31 cellular contexts compared by ENCODE assay signal in genomic region chr12:47712171-47712570, GRCh38. TPM values are rescaled to one million over a fixed set of nuclear protein-coding genes. Genes with fewer than 3 reads are reported as not detected.
"Had no signal": no experiment of that assay in that cellular context is flagged by ENCODE, and none has a peak within 500 bp of the region (broad histone marks: within the 10 kb centered on the region; RNA-seq: fewer than 3 reads in every experiment).

No MANE protein-coding gene starts in this region.

- H3K27ac ChIP-seq: SJCRH30, SK-N-MC had no signal

- DNase-seq: activated CD4-positive, alpha-beta T cell treated with anti-CD3 and anti-CD28 coated beads, Interleukin-2, amount 50 U/mL, for 4 hours; activated CD8-positive, alpha-beta memory T cell treated with anti-CD3 and anti-CD28 coated beads, Interleukin-2, amount 50 U/mL, for 4 hours; activated effector memory CD4-positive, alpha-beta T cell treated with Interleukin-2 at 50 U/mL for 16 hours; activated naive CD4-positive, alpha-beta T cell treated with anti-CD3 and anti-CD28 coated beads, Interleukin-2, amount 10 ng/mL, durations not matched to agents 7 days and 5 days; activated naive CD8-positive, alpha-beta T cell treated with anti-CD3 and anti-CD28 coated beads, Interleukin-2, amount 50 U/mL, for 24 hours; activated T-cell treated with anti-CD3 and anti-CD28 coated beads for 4 hours; activated T-cell treated with anti-CD3 and anti-CD28 coated beads, Interleukin-2, amount 50 U/mL, for 4 hours; anterior cingulate cortex; NCI-H1092 treated with DMSO at 0.1 percent for 48 hours; NCI-H1417; NCI-H146; NCI-H187; NCI-H2029 treated with DMSO at 0.1 percent for 48 hours; NCI-H2107; NCI-H2171; NCI-H510A; NCI-H526; NCI-H748 treated with DMSO at 0.1 percent for 48 hours; NK-92 treated with Interleukin-12 subunit alpha and Interleukin-12 subunit beta, amount 100 ng/mL, for 24 hours; SHP77; SJCRH30 had no signal

- ATAC-seq: activated naive CD8-positive, alpha-beta T cell treated with anti-CD3 and anti-CD28 coated beads, Interleukin-2, amount 50 U/mL, for 24 hours; activated T-cell treated with anti-CD3 and anti-CD28 coated beads, Interleukin-2, amount 50 U/mL, for 4 hours; K562 had no signal

- H3K4me3 Mint-ChIP-seq: activated CD4-positive, alpha-beta T cell treated with anti-CD3 and anti-CD28 coated beads, Interleukin-2, amount 10 ng/mL, durations not matched to agents 24 days and 14 days; activated naive CD4-positive, alpha-beta T cell treated with anti-CD3 and anti-CD28 coated beads, Interleukin-2, amount 10 ng/mL, durations not matched to agents 7 days and 5 days; activated naive CD8-positive, alpha-beta T cell; activated naive CD8-positive, alpha-beta T cell treated with anti-CD3 and anti-CD28 coated beads, Interleukin-2, amount 50 U/mL, for 24 hours; activated T-cell treated with anti-CD3 and anti-CD28 coated beads, Interleukin-2, amount 50 U/mL, for 4 hours; activated T-helper 1 cell treated with anti-CD3 and anti-CD28 coated beads, Interleukin-12 subunit alpha, Interleukin-12 subunit beta, Interleukin-2, Interleukin-4 antibody, amounts not matched to agents 30 ng/mL and 10 ng/mL and 1 ng/mL, durations not matched to agents 14 hours and 24 hours and 36 hours; brain; central memory CD8-positive, alpha-beta T cell; T-helper 1 cell treated with Interleukin-12 subunit alpha and Interleukin-12 subunit beta and Interleukin-4 antibody, amounts not matched to agents 30 μg/mL and 1 μg/mL, for 36 hours; T-helper 2 cell treated with Interferon-gamma antibody and Interleukin-4, amounts not matched to agents 5 μg/mL and 100 μg/mL, for 36 hours had no signal

- H3K27me3 Mint-ChIP-seq: activated CD4-positive, alpha-beta T cell treated with anti-CD3 and anti-CD28 coated beads, Interleukin-2, amount 10 ng/mL, durations not matched to agents 24 days and 14 days; activated naive CD8-positive, alpha-beta T cell; activated naive CD8-positive, alpha-beta T cell treated with anti-CD3 and anti-CD28 coated beads, Interleukin-2, amount 50 U/mL, for 24 hours; brain; central memory CD8-positive, alpha-beta T cell had no signal

- H3K9me3 ChIP-seq: SJCRH30 had no signal

- H3K27ac Mint-ChIP-seq: activated CD4-positive, alpha-beta T cell treated with anti-CD3 and anti-CD28 coated beads, Interleukin-2, amount 10 ng/mL, durations not matched to agents 24 days and 14 days; activated naive CD4-positive, alpha-beta T cell treated with anti-CD3 and anti-CD28 coated beads, Interleukin-2, amount 10 ng/mL, durations not matched to agents 7 days and 5 days; activated naive CD8-positive, alpha-beta T cell; activated naive CD8-positive, alpha-beta T cell treated with anti-CD3 and anti-CD28 coated beads, Interleukin-2, amount 50 U/mL, for 24 hours; activated T-helper 1 cell treated with anti-CD3 and anti-CD28 coated beads, Interleukin-12 subunit alpha, Interleukin-12 subunit beta, Interleukin-2, Interleukin-4 antibody, amounts not matched to agents 30 ng/mL and 10 ng/mL and 1 ng/mL, durations not matched to agents 14 hours and 24 hours and 36 hours; brain; T-helper 1 cell treated with Interleukin-12 subunit alpha and Interleukin-12 subunit beta and Interleukin-4 antibody, amounts not matched to agents 30 μg/mL and 1 μg/mL, for 36 hours; T-helper 2 cell treated with Interferon-gamma antibody and Interleukin-4, amounts not matched to agents 5 μg/mL and 100 μg/mL, for 36 hours had no signal

- H3K27me3 ChIP-seq: SJCRH30 had no signal

- H3K36me3 ChIP-seq: SJCRH30 had no signal

- H3K4me3 ChIP-seq: K562, SJCRH30, SK-N-MC had no signal

- H3K36me3 Mint-ChIP-seq: brain had no signal

- H3K9me3 Mint-ChIP-seq: activated CD4-positive, alpha-beta T cell treated with anti-CD3 and anti-CD28 coated beads, Interleukin-2, amount 10 ng/mL, durations not matched to agents 24 days and 14 days; activated naive CD4-positive, alpha-beta T cell treated with anti-CD3 and anti-CD28 coated beads, Interleukin-2, amount 10 ng/mL, durations not matched to agents 7 days and 5 days; activated naive CD8-positive, alpha-beta T cell treated with anti-CD3 and anti-CD28 coated beads, Interleukin-2, amount 50 U/mL, for 24 hours; activated T-cell treated with anti-CD3 and anti-CD28 coated beads, Interleukin-2, amount 50 U/mL, for 4 hours; activated T-helper 1 cell treated with anti-CD3 and anti-CD28 coated beads, Interleukin-12 subunit alpha, Interleukin-12 subunit beta, Interleukin-2, Interleukin-4 antibody, amounts not matched to agents 30 ng/mL and 10 ng/mL and 1 ng/mL, durations not matched to agents 14 hours and 24 hours and 36 hours; brain; central memory CD8-positive, alpha-beta T cell; T-helper 1 cell treated with Interleukin-12 subunit alpha and Interleukin-12 subunit beta and Interleukin-4 antibody, amounts not matched to agents 30 μg/mL and 1 μg/mL, for 36 hours; T-helper 2 cell treated with Interferon-gamma antibody and Interleukin-4, amounts not matched to agents 5 μg/mL and 100 μg/mL, for 36 hours had no signal

RNA-seq across cellular contexts. Expression of gene ENDOU, which starts 13.1 kb away (rescaled TPM):
- total RNA-seq: activated T-helper 1 cell treated with anti-CD3 and anti-CD28 coated beads, Interleukin-12 subunit alpha, Interleukin-12 subunit beta, Interleukin-2, Interleukin-4 antibody, amounts not matched to agents 30 ng/mL and 10 ng/mL and 1 ng/mL, durations not matched to agents 14 hours and 24 hours and 36 hours; K562; M059J; SJCRH30 had no signal
